17 cellular contexts compared by ENCODE assay signal in genomic region chrX:134162032-134162431, GRCh38.
DNase-seq lines count a peak whose midpoint lies in the region; ATAC-seq, FAIRE-seq and TF ChIP-seq lines count a peak whose summit lies in the region.
"Had no signal": no experiment of that assay in that cellular context is flagged by ENCODE, and none has a peak within 500 bp of the region (broad histone marks: within the 10 kb centered on the region; RNA-seq: fewer than 3 reads in every experiment).

No MANE protein-coding gene starts in this region.

- TF ChIP-seq RAD21 in A549 (conservative IDR thresholded peaks at IDR 0.05 in 1 of 2, IDR thresholded peaks at IDR 0.05 in 1 of 2): no peak

- H3K27me3 ChIP-seq in Karpas-422 (ENCODE audit: low read length): no peaks in the 10 kb centered on the region
- H3K27me3 ChIP-seq in prostate gland (replicated peaks; ENCODE audit: insufficient read depth): no peaks in the 10 kb centered on the region

- H3K4me1 ChIP-seq in A549 (no peaks in the 10 kb centered on the region), Karpas-422 (ENCODE audit: low read length) (peaks cover 26% of the 10 kb centered on the region), prostate gland (replicated peaks) (no peaks in the 10 kb centered on the region)
- H3K4me1 ChIP-seq: Caco-2 had no signal

- no peak for TF ChIP-seq EP300 in A549 (IDR thresholded peaks at IDR 0.05)

- POLR2A ChIA-PET in A549 (lab: Yijun Ruan, JAX): no interaction called here

- H3K9ac ChIP-seq in Karpas-422 (ENCODE audit: low read length): no peak overlapping the region

- H3K36me3 ChIP-seq in Karpas-422 (ENCODE audit: insufficient read depth, low read length): no peaks in the 10 kb centered on the region
- H3K36me3 ChIP-seq in prostate gland: no peaks in the 10 kb centered on the region

- CTCF ChIA-PET in A549 (lab: Yijun Ruan, JAX): interaction anchor here (0.6 to 1.2 kb wide), 2 partner anchors 13 to 266 kb away, joined by 3 read pairs; no protein-coding TSS in a partner anchor

- TF ChIP-seq POLR2A in A549 (IDR thresholded peaks at IDR 0.05; ENCODE audit: low read length): no peak
- TF ChIP-seq POLR2A in prostate gland (IDR thresholded peaks at IDR 0.05): no peak

- no peak overlapping the region for H2AFZ ChIP-seq in Karpas-422 (ENCODE audit: low read length)

- H3K9me2 ChIP-seq in Karpas-422 (replicated peaks; ENCODE audit: insufficient read depth, low read length): no peaks in the 10 kb centered on the region

- H3K4me3 ChIP-seq in A549 (no peak overlapping the region), Karpas-422 (ENCODE audit: low read length) (no peak overlapping the region), prostate gland (no peak overlapping the region)

- no peaks in the 10 kb centered on the region for H3K79me2 ChIP-seq in Karpas-422 (ENCODE audit: low read length)

- H3K4me2 ChIP-seq in A549: no peak overlapping the region
- peak overlapping the region; percentile 27 for H3K4me2 ChIP-seq in Karpas-422 (ENCODE audit: low read depth, low read length, poor library complexity, severe bottlenecking)

- H3K27ac ChIP-seq in A549: no peak overlapping the region
- H3K27ac ChIP-seq in Karpas-422 (ENCODE audit: low read length): no peak overlapping the region
- peak overlapping the region; percentile 76 for H3K27ac ChIP-seq in VCaP
- no peak overlapping the region for H3K27ac ChIP-seq in prostate gland
- H3K27ac ChIP-seq: HL-60 had no signal

- no peaks in the 10 kb centered on the region for H4K20me1 ChIP-seq in Karpas-422 (ENCODE audit: insufficient read depth, low read depth, low read length)

- intact Hi-C loops in prostate gland (cut with DNase I): no loop called here
- intact Hi-C loops in head of caudate nucleus (cut with DNase I): no loop called here

- TF ChIP-seq CTCF in A549 (IDR thresholded peaks at IDR 0.05): no peak
- no peak for TF ChIP-seq CTCF in VCaP (conservative IDR thresholded peaks at IDR 0.05)
- no peak for TF ChIP-seq CTCF in prostate gland (IDR thresholded peaks at IDR 0.05)

- H3K9me3 ChIP-seq in A549 (no peaks in the 10 kb centered on the region), Karpas-422 (ENCODE audit: low read length) (no peaks in the 10 kb centered on the region), prostate gland (no peaks in the 10 kb centered on the region)
- H3K9me3 ChIP-seq: Caco-2 had no signal

- FAIRE-seq in A549 (lab: Jason Lieb, UNC): peak; percentile 43
- FAIRE-seq: A204.1, D721Med, GM12892 had no signal

- DNase-seq in A549 (ENCODE audit: low read depth in 1 of 2, low spot score in 1 of 2): no peak
- no peak for DNase-seq in Karpas-422
- peak; percentile 37 for DNase-seq in prostate gland (ENCODE audit: low spot score)
- no peak for DNase-seq in head of caudate nucleus
- no peak for DNase-seq in DMS153 (lab: John Stamatoyannopoulos, UW)
- DNase-seq: AML-193; Caco-2; CD4-positive, alpha-beta T cell; DMS79; GDM1; GOT3; H9 had no signal

- no peak for ATAC-seq in A549

TF ChIP-seq in A549, 52 proteins besides CTCF, POLR2A, EP300 and RAD21:
- TF ChIP-seq CBX8 (IDR thresholded peaks at IDR 0.05) (no peak), FOSB (CRISPR knock-in tag; IDR thresholded peaks at IDR 0.05) (no peak), NPAS2 (CRISPR knock-in tag; IDR thresholded peaks at IDR 0.05; ENCODE audit: borderline replicate concordance) (no peak), RCOR1 (IDR thresholded peaks at IDR 0.05; ENCODE audit: low read depth, low read length) (no peak), EHMT2 (IDR thresholded peaks at IDR 0.05; ENCODE audit: low read depth) (no peak), CEBPB (IDR thresholded peaks at IDR 0.05) (no peak), HES2 (IDR thresholded peaks at IDR 0.05) (no peak), RFX5 (IDR thresholded peaks at IDR 0.05) (no peak), EHF (CRISPR knock-in tag; IDR thresholded peaks at IDR 0.05) (no peak), RARB (CRISPR knock-in tag; IDR thresholded peaks at IDR 0.05) (no peak), ZSCAN20 (CRISPR knock-in tag; IDR thresholded peaks at IDR 0.05) (no peak), TFCP2L1 (CRISPR knock-in tag; IDR thresholded peaks at IDR 0.05) (no peak), NFE2L2 (conservative IDR thresholded peaks at IDR 0.05; ENCODE audit: low read length) (no peak), NR3C1 (IDR thresholded peaks at IDR 0.05) (no peak), HOXA7 (CRISPR knock-in tag; IDR thresholded peaks at IDR 0.05) (no peak), REST (IDR thresholded peaks at IDR 0.05) (no peak), HOXB5 (CRISPR knock-in tag; IDR thresholded peaks at IDR 0.05) (no peak), TP53 (CRISPR knock-in tag; IDR thresholded peaks at IDR 0.05) (no peak), PBX3 (IDR thresholded peaks at IDR 0.05) (no peak)
